In the genomic region with DNA sequence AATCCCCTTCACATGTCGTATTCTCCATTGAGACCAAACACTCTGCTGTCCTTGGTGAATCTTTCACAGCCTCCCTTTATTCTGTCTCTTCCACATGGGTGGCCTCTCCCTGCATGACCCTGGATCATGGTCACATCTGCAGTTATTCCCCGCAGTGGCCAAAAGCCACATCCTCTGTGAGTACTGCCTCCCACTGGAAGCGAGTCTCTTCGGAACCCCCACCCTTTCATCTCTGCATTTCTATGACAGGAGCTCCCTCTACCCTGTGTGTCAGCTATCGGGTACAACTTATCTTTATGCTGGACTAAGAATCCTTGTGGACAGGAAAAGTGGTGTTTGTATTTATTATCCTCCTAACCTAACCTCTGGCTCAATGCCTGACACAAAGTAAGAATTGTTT, we compare ENCODE assay signal across 1 cellular context.
TF ChIP-seq lines count a peak whose summit lies in the region.

No MANE protein-coding gene starts in this region.

TF ChIP-seq in GM12878, 131 proteins besides CTCF, POLR2A, EP300 and RAD21:
- TF ChIP-seq CBFB (IDR thresholded peaks at IDR 0.05; ENCODE audit: low read depth) (no peak), NR2C2 (IDR thresholded peaks at IDR 0.05; ENCODE audit: borderline replicate concordance, control insufficient read depth, insufficient read length, low read depth) (no peak)
